In genomic region chr9:122991370-122991830, GRCh38 we compare ENCODE assay signal across 9 cellular contexts. TPM values are rescaled to one million over a fixed set of nuclear protein-coding genes. Genes with fewer than 3 reads are reported as not detected.
DNase-seq lines count a peak whose midpoint lies in the region; ATAC-seq and TF ChIP-seq lines count a peak whose summit lies in the region.
"Had no signal": no experiment of that assay in that cellular context is flagged by ENCODE, and none has a peak within 500 bp of the region (broad histone marks: within the 10 kb centered on the region; RNA-seq: fewer than 3 reads in every experiment).

No MANE protein-coding gene starts in this region.

- 54% methylated on average over 4 of the region's 4 CpGs for WGBS in liver

- H3K36me3 Mint-ChIP-seq in T-helper 17 cell (ENCODE audit: low read depth): no peaks in the 10 kb centered on the region

- peak; percentile 67 for TF ChIP-seq CTCF in liver (IDR thresholded peaks at IDR 0.05; ENCODE audit: low read depth, low read length, missing input control)

- H3K9ac ChIP-seq in liver (ENCODE audit: low read depth in 1 of 2, low read length in 2 of 2): no peak overlapping the region

- ATAC-seq in T-helper 17 cell: peak; percentile 74
- no peak for ATAC-seq in GM19395 (IDR thresholded peaks at IDR 0.05; ENCODE audit: unreplicated experiment)

- peak; percentile 77 to 81 for TF ChIP-seq RAD21 in liver (IDR thresholded peaks at IDR 0.05)

- no peak overlapping the region for H3K4me3 ChIP-seq in liver (ENCODE audit: low read depth in 1 of 3, low read length in 3 of 3)

- DNase-seq in GF-D8 (lab: John Stamatoyannopoulos, UW) (peak; percentile 6), HPDE6-E6E7 (ENCODE audit: extremely low spot score) (peak; percentile 50), T-helper 17 cell (peak in 1 of 3 donors; percentile 10), cerebellar cortex (ENCODE audit: low spot score) (peak; percentile 21), NCI-H187 treated with DMSO at 0.1 percent for 48 hours (lab: John Stamatoyannopoulos, UW) (no peak)
- DNase-seq in stimulated activated CD8-positive, alpha-beta memory T cell treated with anti-CD3 and anti-CD28 coated beads, Interleukin-4, amount 100 ng/mL, for 48 hours: peak; percentile 45

- H3K36me3 ChIP-seq in liver (ENCODE audit: control insufficient read depth in 4 of 4, insufficient read depth in 3 of 4, low read depth in 1 of 4, low read length in 3 of 4): peaks cover 5 to 18% (median 12%) of the 10 kb centered on the region in 4 donors

- no peaks in the 10 kb centered on the region for H3K4me1 ChIP-seq in liver (ENCODE audit: control insufficient read depth in 4 of 4, insufficient read depth in 4 of 4, low read length in 3 of 4)

- no peaks in the 10 kb centered on the region for H3K27me3 ChIP-seq in liver (ENCODE audit: control insufficient read depth in 4 of 4, insufficient read depth in 4 of 4, low read length in 3 of 4)

- peak overlapping the region; percentile 8 for H3K27ac Mint-ChIP-seq in T-helper 17 cell
- H3K27ac Mint-ChIP-seq: dendritic cell treated with granulocyte-macrophage colony-stimulating factor and Interleukin-4, amounts not matched to agents 40 ng/mL and 50 ng/mL, for 4 days had no signal

- H3K4me1 Mint-ChIP-seq in T-helper 17 cell: no peaks in the 10 kb centered on the region

- H3K4me3 Mint-ChIP-seq in T-helper 17 cell: no peak overlapping the region
- H3K4me3 Mint-ChIP-seq: dendritic cell treated with granulocyte-macrophage colony-stimulating factor and Interleukin-4, amounts not matched to agents 40 ng/mL and 50 ng/mL, for 4 days had no signal

- H3K27ac ChIP-seq in liver (ENCODE audit: low read depth in 1 of 2, low read length in 2 of 2): no peak overlapping the region

- H3K27me3 Mint-ChIP-seq in T-helper 17 cell: no peaks in the 10 kb centered on the region
- H3K27me3 Mint-ChIP-seq: dendritic cell treated with granulocyte-macrophage colony-stimulating factor and Interleukin-4, amounts not matched to agents 40 ng/mL and 50 ng/mL, for 4 days had no signal

- H3K9me3 ChIP-seq in T-helper 17 cell (ENCODE audit: control insufficient read depth, low read length, poor library complexity, severe bottlenecking) (no peaks in the 10 kb centered on the region), liver (ENCODE audit: control insufficient read depth in 4 of 4, low read length in 3 of 4) (no peaks in the 10 kb centered on the region)

TF ChIP-seq in liver, 16 proteins besides CTCF, POLR2A, EP300 and RAD21:
- peak; percentile 80 to 90 for TF ChIP-seq JUND (IDR thresholded peaks at IDR 0.05)
- TF ChIP-seq, protein P1, sequence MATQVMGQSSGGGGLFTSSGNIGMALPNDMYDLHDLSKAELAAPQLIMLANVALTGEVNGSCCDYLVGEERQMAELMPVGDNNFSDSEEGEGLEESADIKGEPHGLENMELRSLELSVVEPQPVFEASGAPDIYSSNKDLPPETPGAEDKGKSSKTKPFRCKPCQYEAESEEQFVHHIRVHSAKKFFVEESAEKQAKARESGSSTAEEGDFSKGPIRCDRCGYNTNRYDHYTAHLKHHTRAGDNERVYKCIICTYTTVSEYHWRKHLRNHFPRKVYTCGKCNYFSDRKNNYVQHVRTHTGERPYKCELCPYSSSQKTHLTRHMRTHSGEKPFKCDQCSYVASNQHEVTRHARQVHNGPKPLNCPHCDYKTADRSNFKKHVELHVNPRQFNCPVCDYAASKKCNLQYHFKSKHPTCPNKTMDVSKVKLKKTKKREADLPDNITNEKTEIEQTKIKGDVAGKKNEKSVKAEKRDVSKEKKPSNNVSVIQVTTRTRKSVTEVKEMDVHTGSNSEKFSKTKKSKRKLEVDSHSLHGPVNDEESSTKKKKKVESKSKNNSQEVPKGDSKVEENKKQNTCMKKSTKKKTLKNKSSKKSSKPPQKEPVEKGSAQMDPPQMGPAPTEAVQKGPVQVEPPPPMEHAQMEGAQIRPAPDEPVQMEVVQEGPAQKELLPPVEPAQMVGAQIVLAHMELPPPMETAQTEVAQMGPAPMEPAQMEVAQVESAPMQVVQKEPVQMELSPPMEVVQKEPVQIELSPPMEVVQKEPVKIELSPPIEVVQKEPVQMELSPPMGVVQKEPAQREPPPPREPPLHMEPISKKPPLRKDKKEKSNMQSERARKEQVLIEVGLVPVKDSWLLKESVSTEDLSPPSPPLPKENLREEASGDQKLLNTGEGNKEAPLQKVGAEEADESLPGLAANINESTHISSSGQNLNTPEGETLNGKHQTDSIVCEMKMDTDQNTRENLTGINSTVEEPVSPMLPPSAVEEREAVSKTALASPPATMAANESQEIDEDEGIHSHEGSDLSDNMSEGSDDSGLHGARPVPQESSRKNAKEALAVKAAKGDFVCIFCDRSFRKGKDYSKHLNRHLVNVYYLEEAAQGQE (IDR thresholded peaks at IDR 0.05): no peak
- TF ChIP-seq, protein P2, sequence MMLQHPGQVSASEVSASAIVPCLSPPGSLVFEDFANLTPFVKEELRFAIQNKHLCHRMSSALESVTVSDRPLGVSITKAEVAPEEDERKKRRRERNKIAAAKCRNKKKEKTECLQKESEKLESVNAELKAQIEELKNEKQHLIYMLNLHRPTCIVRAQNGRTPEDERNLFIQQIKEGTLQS (IDR thresholded peaks at IDR 0.05): no peak
- no peak for TF ChIP-seq EGR1 (IDR thresholded peaks at IDR 0.05; ENCODE audit: low read depth in 2 of 2)
- peak; percentile 21 to 53 for TF ChIP-seq HNF4A (conservative IDR thresholded peaks at IDR 0.05)
- TF ChIP-seq HNF4G (IDR thresholded peaks at IDR 0.05): peak; percentile 27

RNA-seq across cellular contexts. Expression of gene GPR21, which starts 42.1 kb away (rescaled TPM):
- 1 to 10 TPM in 1 of 2 donors, not detected in 1; 1.6 TPM for total RNA-seq in T-helper 17 cell
- under 1 TPM in 1 of 2 donors, not detected in 1; 0.67 TPM for total RNA-seq in liver
- polyA plus RNA-seq in liver: under 1 TPM in 1 of 2 donors, not detected in 1; 0.07 TPM

RNA-seq across cellular contexts. Expression of gene RABGAP1, which starts 50.6 kb away (rescaled TPM):
- total RNA-seq in T-helper 17 cell: 10 to 100 TPM; 33.8 to 36.7 TPM
- 10 to 100 TPM; 16.3 to 25.7 TPM for total RNA-seq in liver
- polyA plus RNA-seq in liver: 1 to 10 TPM; 3.8 to 4.6 TPM
